Comparison of ENCODE assay signal across 11 cellular contexts in genomic region chr15:85473455-85473854, GRCh38.
DNase-seq lines count a peak whose midpoint lies in the region; ATAC-seq and TF ChIP-seq lines count a peak whose summit lies in the region.
"Had no signal": no experiment of that assay in that cellular context is flagged by ENCODE, and none has a peak within 500 bp of the region (broad histone marks: within the 10 kb centered on the region; RNA-seq: fewer than 3 reads in every experiment).

No MANE protein-coding gene starts in this region.

- intact Hi-C loops in MCF 10A (cut with micrococcal nuclease): no loop called here

- peaks cover 37% of the 10 kb centered on the region for H3K4me1 Mint-ChIP-seq in T-helper 2 cell treated with Interferon-gamma antibody and Interleukin-4, amounts not matched to agents 5 μg/mL and 100 μg/mL, for 36 hours (ENCODE audit: low read depth)
- peaks cover 41% of the 10 kb centered on the region for H3K4me1 Mint-ChIP-seq in MCF 10A (ENCODE audit: insufficient read depth, unreplicated experiment)

- no peak for ATAC-seq in GM19455 (IDR thresholded peaks at IDR 0.05; ENCODE audit: unreplicated experiment)

- no peak overlapping the region for H3K4me3 Mint-ChIP-seq in T-helper 2 cell treated with Interferon-gamma antibody and Interleukin-4, amounts not matched to agents 5 μg/mL and 100 μg/mL, for 36 hours
- no peak overlapping the region for H3K4me3 Mint-ChIP-seq in MCF 10A (ENCODE audit: unreplicated experiment)
- H3K4me3 Mint-ChIP-seq: dendritic cell treated with granulocyte-macrophage colony-stimulating factor and Interleukin-4, amounts not matched to agents 40 ng/mL and 50 ng/mL, for 4 days had no signal

- H3K4me3 ChIP-seq in astrocyte of the spinal cord (ENCODE audit: low read depth, low read length): no peak overlapping the region
- H3K4me3 ChIP-seq: skin epidermis, thoracic aorta had no signal

- DNase-seq in NCI-H1417 (lab: John Stamatoyannopoulos, UW) (peak in 2 of 3 experiments; percentile 19 to 54), NCI-H1417 treated with DMSO at 0.1 percent for 48 hours (lab: John Stamatoyannopoulos, UW) (no peak), LHCN-M2 (ENCODE audit: low read depth) (peak; percentile 50), astrocyte of the spinal cord (ENCODE audit: low read depth, low spot score) (peak; percentile 81), renal cortical epithelial cell (ENCODE audit: low read depth) (peak; percentile 59), MCF 10A (ENCODE audit: unreplicated experiment) (no peak)
- no peak for DNase-seq in T-helper 2 cell treated with Interferon-gamma antibody and Interleukin-4, amounts not matched to agents 5 μg/mL and 100 μg/mL, for 36 hours (ENCODE audit: low spot score)

- BruUV-seq in MCF 10A (replicated peaks; lab: Mats Ljungman, UMichigan): no TSS peak

- no peak overlapping the region for H3K27ac Mint-ChIP-seq in T-helper 2 cell treated with Interferon-gamma antibody and Interleukin-4, amounts not matched to agents 5 μg/mL and 100 μg/mL, for 36 hours
- no peak overlapping the region for H3K27ac Mint-ChIP-seq in MCF 10A (ENCODE audit: low read depth, unreplicated experiment)
- H3K27ac Mint-ChIP-seq: dendritic cell treated with granulocyte-macrophage colony-stimulating factor and Interleukin-4, amounts not matched to agents 40 ng/mL and 50 ng/mL, for 4 days had no signal

- H3K27me3 Mint-ChIP-seq in T-helper 2 cell treated with Interferon-gamma antibody and Interleukin-4, amounts not matched to agents 5 μg/mL and 100 μg/mL, for 36 hours (ENCODE audit: low read depth): no peaks in the 10 kb centered on the region
- no peaks in the 10 kb centered on the region for H3K27me3 Mint-ChIP-seq in MCF 10A (ENCODE audit: insufficient read depth, unreplicated experiment)
- H3K27me3 Mint-ChIP-seq: dendritic cell treated with granulocyte-macrophage colony-stimulating factor and Interleukin-4, amounts not matched to agents 40 ng/mL and 50 ng/mL, for 4 days had no signal

- H3K9me3 Mint-ChIP-seq in T-helper 2 cell treated with Interferon-gamma antibody and Interleukin-4, amounts not matched to agents 5 μg/mL and 100 μg/mL, for 36 hours: no peaks in the 10 kb centered on the region
- H3K9me3 Mint-ChIP-seq in MCF 10A (ENCODE audit: unreplicated experiment): no peaks in the 10 kb centered on the region
- H3K9me3 Mint-ChIP-seq: dendritic cell treated with granulocyte-macrophage colony-stimulating factor and Interleukin-4, amounts not matched to agents 40 ng/mL and 50 ng/mL, for 4 days had no signal

- POLR2A ChIA-PET in MCF 10A (lab: Yijun Ruan, JAX): interaction anchor here (0.6 kb wide), 1 partner anchor 25 kb away, joined by 3 read pairs; no protein-coding TSS in a partner anchor

- TF ChIP-seq CTCF in astrocyte of the spinal cord (IDR thresholded peaks at IDR 0.05; ENCODE audit: low read depth, low read length) (no peak), MCF 10A (IDR thresholded peaks at IDR 0.05; ENCODE audit: unreplicated experiment) (no peak)

- no peaks in the 10 kb centered on the region for H3K36me3 Mint-ChIP-seq in T-helper 2 cell treated with Interferon-gamma antibody and Interleukin-4, amounts not matched to agents 5 μg/mL and 100 μg/mL, for 36 hours (ENCODE audit: low read depth)
- H3K36me3 Mint-ChIP-seq in MCF 10A (ENCODE audit: insufficient read depth, unreplicated experiment): peaks cover 11% of the 10 kb centered on the region

- in situ Hi-C loops in astrocyte of the spinal cord (cut with HindIII; ENCODE audit: low sequenced_read_pairs): no loop called here

- CTCF ChIA-PET in MCF 10A (lab: Yijun Ruan, JAX): interaction anchor here (0.6 to 3.6 kb wide), 4 partner anchors 12 to 178 kb away, joined by 3 to 22 read pairs (median 3); no protein-coding TSS in a partner anchor

Comparison
In these comparisons a context has a peak if more than half of its experiments do, and no peak if none do; other contexts are left out.
1. DNase-seq: peak in NCI-H1417 (2 of 3), LHCN-M2 (single experiment), astrocyte of the spinal cord (single experiment) and renal cortical epithelial cell (single experiment); none in NCI-H1417 treated with DMSO at 0.1 percent for 48 hours (single experiment), T-helper 2 cell treated with Interferon-gamma antibody and Interleukin-4, amounts not matched to agents 5 μg/mL and 100 μg/mL, for 36 hours (single experiment) and MCF 10A (single experiment).